24 cellular contexts compared by ENCODE assay signal in the genomic region with DNA sequence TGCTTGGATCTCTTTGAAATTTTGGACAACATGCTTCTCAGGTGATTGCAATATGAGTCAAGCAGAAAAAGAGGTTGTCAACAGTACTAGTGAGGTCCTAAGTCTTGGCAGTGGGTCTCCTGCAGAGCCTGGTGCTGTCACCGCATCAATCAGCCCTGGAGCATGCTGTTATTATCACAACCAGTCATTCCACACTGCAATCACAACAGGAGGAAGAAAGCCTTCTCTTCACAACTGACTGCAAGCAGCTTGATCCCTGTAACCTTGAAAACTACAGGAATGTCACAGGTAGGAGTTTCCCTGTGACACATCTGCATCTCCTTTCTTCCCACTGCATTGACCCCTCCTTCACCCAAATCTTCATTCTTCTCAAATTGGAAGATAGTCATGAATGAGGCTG.
"Had no signal": no experiment of that assay in that cellular context is flagged by ENCODE, and none has a peak within 500 bp of the region (broad histone marks: within the 10 kb centered on the region; RNA-seq: fewer than 3 reads in every experiment).

No MANE protein-coding gene starts in this region.

- H3K9me3 ChIP-seq: neutrophil, right lobe of liver, testis, vagina had no signal

- H3K4me3 ChIP-seq: left ventricle myocardium inferior, right lobe of liver, testis, vagina had no signal

- FAIRE-seq: astrocyte, colon, endothelial cell of umbilical vein, kidney, small intestine had no signal

- H3K27ac ChIP-seq: left ventricle myocardium inferior, neutrophil, right lobe of liver, testis, vagina had no signal

- H3K36me3 ChIP-seq: left ventricle myocardium inferior, neutrophil, right lobe of liver, vagina had no signal

- DNase-seq: activated B cell treated with CpG ODN at 0.5 μM for 24 hours; activated CD4-positive, alpha-beta T cell treated with anti-CD3 and anti-CD28 coated beads for 36 hours; activated CD4-positive, alpha-beta T cell treated with anti-CD3 and anti-CD28 coated beads, Interleukin-2, amount 50 U/mL, for 4 hours; activated CD8-positive, alpha-beta memory T cell treated with anti-CD3 and anti-CD28 coated beads for 24 hours; activated CD8-positive, alpha-beta memory T cell treated with anti-CD3 and anti-CD28 coated beads, Interleukin-2, amount 50 U/mL, for 4 hours; activated T-cell treated with anti-CD3 and anti-CD28 coated beads, Interleukin-2, amount 50 U/mL, for 24 hours; central memory CD4-positive, alpha-beta T cell; effector memory CD4-positive, alpha-beta T cell; foreskin melanocyte; glutamatergic neuron; hippocampal formation; kidney; left ventricle myocardium inferior; natural killer cell; right lobe of liver; small intestine; stimulated activated CD4-positive, alpha-beta T cell treated with anti-CD3 and anti-CD28 coated beads, Interleukin-15, amount 100 ng/mL, for 24 hours; T-helper 9 cell; testis had no signal

- H3K27me3 ChIP-seq: neutrophil, right lobe of liver, testis, vagina had no signal

- H3K4me1 ChIP-seq: left ventricle myocardium inferior, right lobe of liver, testis, vagina had no signal
